In genomic region chr3:45434996-45435395, GRCh38 we compare ENCODE assay signal across 1 cellular context.
TF ChIP-seq lines count a peak whose summit lies in the region.

No MANE protein-coding gene starts in this region.

TF ChIP-seq in WTC11, 78 proteins besides CTCF, POLR2A, EP300 and RAD21 (continued from another document):
- TF ChIP-seq ELF4 (CRISPR knock-in tag; IDR thresholded peaks at IDR 0.05; ENCODE audit: low read depth) (no peak), ARID4B (CRISPR knock-in tag; IDR thresholded peaks at IDR 0.05; ENCODE audit: borderline replicate concordance) (no peak), CBFB (CRISPR knock-in tag; IDR thresholded peaks at IDR 0.05; ENCODE audit: low read depth) (no peak), ZBTB43 (CRISPR knock-in tag; IDR thresholded peaks at IDR 0.05) (no peak), TP53 (CRISPR knock-in tag; IDR thresholded peaks at IDR 0.05) (no peak)
- TF ChIP-seq, protein P1, sequence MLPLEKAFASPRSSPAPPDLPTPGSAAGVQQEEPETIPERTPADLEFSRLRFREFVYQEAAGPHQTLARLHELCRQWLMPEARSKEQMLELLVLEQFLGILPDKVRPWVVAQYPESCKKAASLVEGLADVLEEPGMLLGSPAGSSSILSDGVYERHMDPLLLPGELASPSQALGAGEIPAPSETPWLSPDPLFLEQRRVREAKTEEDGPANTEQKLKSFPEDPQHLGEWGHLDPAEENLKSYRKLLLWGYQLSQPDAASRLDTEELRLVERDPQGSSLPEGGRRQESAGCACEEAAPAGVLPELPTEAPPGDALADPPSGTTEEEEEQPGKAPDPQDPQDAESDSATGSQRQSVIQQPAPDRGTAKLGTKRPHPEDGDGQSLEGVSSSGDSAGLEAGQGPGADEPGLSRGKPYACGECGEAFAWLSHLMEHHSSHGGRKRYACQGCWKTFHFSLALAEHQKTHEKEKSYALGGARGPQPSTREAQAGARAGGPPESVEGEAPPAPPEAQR (CRISPR knock-in tag; IDR thresholded peaks at IDR 0.05): no peak
